ENCODE assay signal across 12 cellular contexts in the genomic region with DNA sequence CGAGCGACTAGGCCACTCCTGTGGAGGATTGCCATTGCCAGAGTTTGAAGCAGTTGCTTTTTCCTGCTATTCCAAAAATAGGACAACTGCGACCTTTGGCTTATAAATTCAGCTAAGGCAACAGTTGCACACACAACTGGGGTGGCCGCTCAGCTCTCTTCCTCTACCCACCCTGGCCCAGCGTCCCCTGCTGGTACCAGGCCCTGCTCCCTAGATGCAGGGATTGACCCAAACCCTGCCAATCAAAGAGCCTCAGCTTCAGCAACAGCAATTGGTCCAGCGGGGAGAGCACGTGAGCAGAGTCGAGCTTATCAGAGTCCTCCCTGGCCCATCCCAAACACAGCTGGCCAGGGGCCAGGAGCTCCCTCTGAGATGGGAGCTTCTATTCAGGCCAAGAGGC. TPM values are rescaled to one million over a fixed set of nuclear protein-coding genes. Genes with fewer than 3 reads are reported as not detected.
DNase-seq lines count a peak whose midpoint lies in the region; ATAC-seq and TF ChIP-seq lines count a peak whose summit lies in the region.
"Had no signal": no experiment of that assay in that cellular context is flagged by ENCODE, and none has a peak within 500 bp of the region (broad histone marks: within the 10 kb centered on the region; RNA-seq: fewer than 3 reads in every experiment).

No MANE protein-coding gene starts in this region.

- peak in 3 of 5 experiments; percentile 25 to 53 (median 34) for TF ChIP-seq CTCF in transverse colon (IDR thresholded peaks at IDR 0.05)

- no peak overlapping the region for H3K4me3 ChIP-seq in transverse colon
- H3K4me3 ChIP-seq: breast epithelium had no signal

- peak; percentile 76 for ATAC-seq in left colon
- ATAC-seq in GM18505 (IDR thresholded peaks at IDR 0.05; ENCODE audit: unreplicated experiment) = no peak

- H3K27me3 ChIP-seq in transverse colon = no peaks in the 10 kb centered on the region
- H3K27me3 ChIP-seq: breast epithelium, neutrophil had no signal

- H3K36me3 ChIP-seq in transverse colon = no peaks in the 10 kb centered on the region
- H3K36me3 ChIP-seq: breast epithelium, neutrophil had no signal

- TF ChIP-seq EP300 in transverse colon (IDR thresholded peaks at IDR 0.05; ENCODE audit: low read depth) = no peak

- TF ChIP-seq POLR2A in transverse colon (IDR thresholded peaks at IDR 0.05) (peak; percentile 22), GM18505 (IDR thresholded peaks at IDR 0.05; ENCODE audit: borderline replicate concordance, extremely low read depth, insufficient read depth, insufficient read length) (no peak)

- in situ Hi-C loops in transverse colon (cut with MboI; ENCODE audit: low pct_ligation_motif_present in 1 of 4, low pct_unique_long_range_greater_than_20kb in 1 of 4, low sequenced_read_pairs in 3 of 4) = no loop called here

- DNase-seq in SHP77 (lab: John Stamatoyannopoulos, UW) (peak; percentile 27 to 65), SHP77 treated with DMSO at 0.1 percent for 48 hours (lab: John Stamatoyannopoulos, UW) (no peak), SW480 (ENCODE audit: low spot score) (peak; percentile 87), left colon (peak; percentile 89 to 90), transverse colon (peak; percentile 85), NCI-H1048 (lab: John Stamatoyannopoulos, UW) (no peak)
- no peak for DNase-seq in activated effector memory CD4-positive, alpha-beta T cell treated with anti-CD3 and anti-CD28 coated beads, Interleukin-2, amount 50 U/mL, for 16 hours
- DNase-seq: stimulated activated CD4-positive, alpha-beta T cell treated with anti-CD3 and anti-CD28 coated beads, Interleukin-4, amount 100 ng/mL, for 1 hour had no signal

- H3K27ac ChIP-seq in transverse colon = peak overlapping the region; percentile 80 to 87 (median 82)
- H3K27ac ChIP-seq: breast epithelium, neutrophil had no signal

- no peaks in the 10 kb centered on the region for H3K9me3 ChIP-seq in transverse colon
- H3K9me3 ChIP-seq: breast epithelium, neutrophil had no signal

- intact Hi-C loops in left colon (cut with DNase I, micrococcal nuclease) = no loop called here
- intact Hi-C loops in transverse colon (cut with DNase I; ENCODE audit: low total_unique reads) = no loop called here

- WGBS in transverse colon (ENCODE audit: low coverage in 1 of 2), 2 donors = 41% methylated on average over 8 of the region's 8 CpGs; no CpG with 5 or more reads in 1 of the 2 donors

- H3K4me1 ChIP-seq in transverse colon = peaks cover 9 to 25% (median 17%) of the 10 kb centered on the region in 4 donors
- H3K4me1 ChIP-seq: breast epithelium had no signal

RNA-seq across cellular contexts. Expression of a gene that starts 22.0 kb away (rescaled TPM):
- not detected for total RNA-seq in left colon
- total RNA-seq in transverse colon = not detected
- total RNA-seq: B cell, breast epithelium had no signal

RNA-seq across cellular contexts. Expression of a gene that starts 37.3 kb away (rescaled TPM):
- 10 to 100 TPM; 79.5 to 86.2 TPM for total RNA-seq in left colon
- total RNA-seq in transverse colon = 100 to 1,000 TPM in 1 of 4 donors, 10 to 100 TPM in 3; 49.4 to 140 (median 83.4) TPM

RNA-seq across cellular contexts. Expression of a gene that starts 38.3 kb away (rescaled TPM):
- total RNA-seq in left colon = 100 to 1,000 TPM; 323 to 390 TPM
- total RNA-seq in transverse colon = 100 to 1,000 TPM; 166 to 578 (median 537) TPM

RNA-seq across cellular contexts. Expression of a gene that starts 40.1 kb away (rescaled TPM):
- 100 to 1,000 TPM in 1 of 2 donors, 10 to 100 TPM in 1; 82.0 to 108 TPM for total RNA-seq in left colon
- total RNA-seq in transverse colon = 100 to 1,000 TPM in 1 of 4 donors, 10 to 100 TPM in 3; 23.5 to 451 (median 60.8) TPM

Comparison
In these comparisons a context has a peak if more than half of its experiments do, and no peak if none do; other contexts are left out.
1. DNase-seq: peak in SHP77 (2 of 2), SW480 (single experiment), left colon (2 of 2) and transverse colon (single experiment); none in SHP77 treated with DMSO at 0.1 percent for 48 hours (single experiment), NCI-H1048 (single experiment) and activated effector memory CD4-positive, alpha-beta T cell treated with anti-CD3 and anti-CD28 coated beads, Interleukin-2, amount 50 U/mL, for 16 hours (single experiment).